Comparison of ENCODE assay signal across 17 cellular contexts in the genomic region with DNA sequence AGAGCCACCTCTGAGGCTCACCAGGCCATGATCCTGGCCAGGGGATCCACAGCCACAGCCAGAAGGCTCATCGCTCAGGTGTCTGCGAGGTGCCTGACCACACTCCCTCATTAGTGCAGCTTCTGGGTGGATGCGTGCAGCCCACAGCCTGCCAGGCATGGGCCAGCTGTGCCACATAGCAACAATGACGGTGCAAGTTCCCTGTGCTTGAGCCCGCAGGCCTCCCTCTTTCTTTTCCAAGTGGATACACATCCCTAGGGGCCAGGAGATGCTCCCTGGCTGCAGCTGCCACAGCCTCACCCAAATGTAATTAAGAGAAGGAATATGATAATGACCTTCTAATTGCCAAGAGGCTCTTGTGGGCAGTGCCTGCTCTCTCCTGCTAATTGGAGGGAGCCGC.
A peak's percentile ranks its signal among the peaks of the same experiment; 100 is the strongest.
DNase-seq lines count a peak whose midpoint lies in the region; ATAC-seq and TF ChIP-seq lines count a peak whose summit lies in the region.
"Had no signal": no experiment of that assay in that cellular context is flagged by ENCODE, and none has a peak within 500 bp of the region (broad histone marks: within the 10 kb centered on the region; RNA-seq: fewer than 3 reads in every experiment).

No MANE protein-coding gene starts in this region.

- DNase-seq in NCI-H345 (lab: John Stamatoyannopoulos, UW) (peak; percentile 12), NCI-H345 treated with DMSO at 0.1 percent for 48 hours (lab: John Stamatoyannopoulos, UW; ENCODE audit: unreplicated experiment) (no peak), H9 (no peak), NCI-H446 (lab: John Stamatoyannopoulos, UW) (peak; percentile 7 to 59), glutamatergic neuron (peak; percentile 49)
- no peak for DNase-seq in NK-92 treated with Interleukin-12 subunit alpha and Interleukin-12 subunit beta, amount 100 ng/mL, for 24 hours (lab: John Stamatoyannopoulos, UW)
- DNase-seq: CD8-positive, alpha-beta T cell; H7; KBM-7; NCI-H1436 treated with DMSO at 0.1 percent for 48 hours; NCI-H2081; NCI-H226 had no signal

- H4K8ac ChIP-seq in H9 (replicated peaks; ENCODE audit: insufficient read length, low read depth, low read length), result no peak overlapping the region

- TF ChIP-seq CTCF in H9 (conservative IDR thresholded peaks at IDR 0.05), result no peak
- no peak for TF ChIP-seq CTCF in glutamatergic neuron (IDR thresholded peaks at IDR 0.05; ENCODE audit: partially characterized antibody, unreplicated experiment)

- H3K27ac Mint-ChIP-seq in H9 (no peak overlapping the region; a peak in 1 of 7 replicates), glutamatergic neuron (ENCODE audit: unreplicated experiment) (no peak overlapping the region)
- H3K27ac Mint-ChIP-seq: CD8-positive, alpha-beta T cell had no signal

- no peak overlapping the region for H3K4me3 Mint-ChIP-seq in H9
- no peak overlapping the region for H3K4me3 Mint-ChIP-seq in glutamatergic neuron (ENCODE audit: unreplicated experiment)
- H3K4me3 Mint-ChIP-seq: CD8-positive, alpha-beta T cell had no signal

- H2BK15ac ChIP-seq in H9 (ENCODE audit: low read depth, low read length), result no peak overlapping the region

- no peak overlapping the region for H3K27ac ChIP-seq in H9 (ENCODE audit: insufficient read length, low read depth, low read length)
- H3K27ac ChIP-seq: BLaER1 treated with 17β-estradiol and CSF1 and Interleukin-3, amounts not matched to agents 10 nM and 100 nM; SJSA1 had no signal

- no peaks in the 10 kb centered on the region for H3K27me3 ChIP-seq in H9 (ENCODE audit: insufficient read depth, low read length)
- H3K27me3 ChIP-seq: BLaER1 treated with 17β-estradiol and CSF1 and Interleukin-3, amounts not matched to agents 10 nM and 100 nM; SJSA1 had no signal

- H3K56ac ChIP-seq in H9 (ENCODE audit: insufficient read length, low read depth, low read length), result no peak overlapping the region

- no peak overlapping the region for H3K9ac ChIP-seq in H9 (ENCODE audit: extremely low read depth, insufficient read length, low read length)
- H3K9ac ChIP-seq: BLaER1 treated with 17β-estradiol and CSF1 and Interleukin-3, amounts not matched to agents 10 nM and 100 nM had no signal

- H2BK120ac ChIP-seq in H9 (ENCODE audit: low read depth, low read length, poor library complexity, severe bottlenecking), result no peak overlapping the region

- no peak overlapping the region for H2BK12ac ChIP-seq in H9 (ENCODE audit: insufficient read length, low read depth, low read length)

- H2AFZ ChIP-seq in H9 (ENCODE audit: low read length), result no peak overlapping the region

- H3K14ac ChIP-seq in H9 (ENCODE audit: insufficient read depth, low read length), result peak overlapping the region; percentile 83; the same call in 1 of the 2 replicates

- H3K23ac ChIP-seq in H9 (ENCODE audit: insufficient read length, low read depth, low read length), result no peak overlapping the region

- H3K36me3 Mint-ChIP-seq in H9 (ENCODE audit: insufficient read depth in 1 of 3, low read depth in 3 of 3), result peaks cover 0 to 8% (median 3%) of the 10 kb centered on the region in 3 experiments; a peak in 4 of 7 replicates
- no peaks in the 10 kb centered on the region for H3K36me3 Mint-ChIP-seq in glutamatergic neuron (ENCODE audit: unreplicated experiment)
- H3K36me3 Mint-ChIP-seq: CD8-positive, alpha-beta T cell had no signal

- no peaks in the 10 kb centered on the region for H3K79me2 ChIP-seq in H9 (ENCODE audit: insufficient read depth, low read length)

- H3K4me1 Mint-ChIP-seq in H9 (peaks cover 23 to 30% of the 10 kb centered on the region in 2 experiments), glutamatergic neuron (ENCODE audit: low read depth, unreplicated experiment) (peaks cover 3% of the 10 kb centered on the region)

- ATAC-seq in GM21619 (IDR thresholded peaks at IDR 0.05; ENCODE audit: unreplicated experiment), result no peak
- ATAC-seq: CD8-positive, alpha-beta T cell; HepG2; Panc1 had no signal

- peaks cover 2% of the 10 kb centered on the region for H3K27me3 Mint-ChIP-seq in H9 (ENCODE audit: low read depth)
- H3K27me3 Mint-ChIP-seq in glutamatergic neuron (ENCODE audit: unreplicated experiment), result peaks cover 1% of the 10 kb centered on the region

- no peak overlapping the region for H4K91ac ChIP-seq in H9 (ENCODE audit: insufficient read length, low read depth, low read length)

- H3K4ac ChIP-seq in H9 (ENCODE audit: low read depth, low read length), result no peak overlapping the region; the same call in 1 of the 2 replicates

- no peaks in the 10 kb centered on the region for H3K23me2 ChIP-seq in H9 (ENCODE audit: insufficient read length, low read depth, low read length, poor library complexity, severe bottlenecking)

- no peaks in the 10 kb centered on the region for H3K79me1 ChIP-seq in H9 (ENCODE audit: insufficient read depth, low read depth, low read length, poor library complexity, severe bottlenecking)

- no peak overlapping the region for H2BK5ac ChIP-seq in H9 (ENCODE audit: insufficient read length, low read length)

- H3K4me1 ChIP-seq in H9 (ENCODE audit: insufficient read depth, low read length), result peaks cover 2% of the 10 kb centered on the region; the same call in 1 of the 2 replicates
- H3K4me1 ChIP-seq: SJSA1 had no signal

- no peak overlapping the region for H3K18ac ChIP-seq in H9 (ENCODE audit: insufficient read length, low read depth, low read length)

- whole genome bisulfite sequencing in H9 (ENCODE audit: extremely low coverage, insufficient read length, low lambda C conversion rate), result no CpG with 5 or more reads among the region's 6 CpGs

- H4K5ac ChIP-seq in H9 (ENCODE audit: insufficient read length, low read depth, low read length), result no peak overlapping the region

- no peaks in the 10 kb centered on the region for H3K9me3 ChIP-seq in H9 (ENCODE audit: control insufficient read depth, low read depth, low read length)
- H3K9me3 ChIP-seq: SJSA1 had no signal

- H3T11ph ChIP-seq in H9 (ENCODE audit: low read length), result no peak overlapping the region

- H2BK20ac ChIP-seq in H9 (ENCODE audit: low read depth, low read length, poor library complexity, severe bottlenecking), result no peak overlapping the region

- H3K4me2 ChIP-seq in H9 (ENCODE audit: insufficient read depth, insufficient read length, low read length), result no peak overlapping the region
- H3K4me2 ChIP-seq: BLaER1 treated with 17β-estradiol and CSF1 and Interleukin-3, amounts not matched to agents 10 nM and 100 nM had no signal

- H4K20me1 ChIP-seq in H9 (ENCODE audit: control insufficient read depth, insufficient read depth, insufficient read length), result no peaks in the 10 kb centered on the region
- H4K20me1 ChIP-seq: BLaER1 treated with 17β-estradiol and CSF1 and Interleukin-3, amounts not matched to agents 10 nM and 100 nM had no signal

- H3K9me3 Mint-ChIP-seq in H9 (peaks cover 5 to 8% of the 10 kb centered on the region in 2 experiments; a peak in 4 of 5 replicates), glutamatergic neuron (ENCODE audit: unreplicated experiment) (peaks cover 7% of the 10 kb centered on the region)
- H3K9me3 Mint-ChIP-seq: CD8-positive, alpha-beta T cell had no signal

- H2AK5ac ChIP-seq in H9 (ENCODE audit: insufficient read length, low read length), result no peak overlapping the region

Comparison
In these comparisons a context has a peak if more than half of its experiments do, and no peak if none do; other contexts are left out.
1. DNase-seq: peak in NCI-H345 (single experiment), NCI-H446 (2 of 2) and glutamatergic neuron (single experiment); none in NCI-H345 treated with DMSO at 0.1 percent for 48 hours (single experiment), H9 (single experiment) and NK-92 treated with Interleukin-12 subunit alpha and Interleukin-12 subunit beta, amount 100 ng/mL, for 24 hours (single experiment).